Comparison of ENCODE assay signal across 1 cellular context in genomic region chr16:69404275-69404805, GRCh38.
TF ChIP-seq lines count a peak whose summit lies in the region.

No MANE protein-coding gene starts in this region.

TF ChIP-seq in A549, 52 proteins besides CTCF, POLR2A, EP300 and RAD21 (continued from another document):
- TF ChIP-seq JUNB (IDR thresholded peaks at IDR 0.05), result peak; percentile 64
- TF ChIP-seq FOXS1 (CRISPR knock-in tag; IDR thresholded peaks at IDR 0.05), result 0 out of 2 replicates have a peak, but pooled peaks have one; percentile 30
- peak; percentile 79 to 87 for TF ChIP-seq JUN (IDR thresholded peaks at IDR 0.05)
- TF ChIP-seq USF2 (IDR thresholded peaks at IDR 0.05), result 0 out of 2 replicates have a peak, but pooled peaks have one; percentile 36
- TF ChIP-seq, protein P1, sequence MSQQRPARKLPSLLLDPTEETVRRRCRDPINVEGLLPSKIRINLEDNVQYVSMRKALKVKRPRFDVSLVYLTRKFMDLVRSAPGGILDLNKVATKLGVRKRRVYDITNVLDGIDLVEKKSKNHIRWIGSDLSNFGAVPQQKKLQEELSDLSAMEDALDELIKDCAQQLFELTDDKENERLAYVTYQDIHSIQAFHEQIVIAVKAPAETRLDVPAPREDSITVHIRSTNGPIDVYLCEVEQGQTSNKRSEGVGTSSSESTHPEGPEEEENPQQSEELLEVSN (IDR thresholded peaks at IDR 0.05; ENCODE audit: borderline replicate concordance, low read depth), result no peak
- TF ChIP-seq CHD2 (IDR thresholded peaks at IDR 0.05; ENCODE audit: low read length, partially characterized antibody), result no peak
- peak; percentile 45; the same call in 1 of the 2 replicates for TF ChIP-seq ZNF302 (CRISPR knock-in tag; IDR thresholded peaks at IDR 0.05)
- peak; percentile 85 for TF ChIP-seq GATA3 (IDR thresholded peaks at IDR 0.05; ENCODE audit: borderline replicate concordance)
- peak; percentile 70; the same call in 1 of the 2 replicates for TF ChIP-seq EHF (CRISPR knock-in tag; IDR thresholded peaks at IDR 0.05)
